In genomic region chr9:99133145-99133544, GRCh38 we compare ENCODE assay signal across 21 cellular contexts. TPM values are rescaled to one million over a fixed set of nuclear protein-coding genes. Genes with fewer than 3 reads are reported as not detected.
DNase-seq lines count a peak whose midpoint lies in the region; ATAC-seq and TF ChIP-seq lines count a peak whose summit lies in the region.
"Had no signal": no experiment of that assay in that cellular context is flagged by ENCODE, and none has a peak within 500 bp of the region (broad histone marks: within the 10 kb centered on the region; RNA-seq: fewer than 3 reads in every experiment).

No MANE protein-coding gene starts in this region.

- peaks cover 11% of the 10 kb centered on the region for H3K36me3 Mint-ChIP-seq in activated naive CD8-positive, alpha-beta T cell
- H3K36me3 Mint-ChIP-seq in activated naive CD8-positive, alpha-beta T cell treated with anti-CD3 and anti-CD28 coated beads for 36 hours = peaks cover 41% of the 10 kb centered on the region
- peaks cover 10 to 51% (median 11%) of the 10 kb centered on the region in 3 donors for H3K36me3 Mint-ChIP-seq in CD8-positive, alpha-beta memory T cell
- H3K36me3 Mint-ChIP-seq in activated B cell treated with CpG ODN at 0.5 μM for 24 hours (ENCODE audit: low read depth) (peaks cover 49% of the 10 kb centered on the region), Caco-2 (ENCODE audit: insufficient read depth, unreplicated experiment) (peaks cover 14% of the 10 kb centered on the region)

- H3K4me1 ChIP-seq in CD8-positive, alpha-beta memory T cell (ENCODE audit: insufficient read depth, low read length) = peaks cover 72% of the 10 kb centered on the region
- no peaks in the 10 kb centered on the region for H3K4me1 ChIP-seq in Caco-2
- H3K4me1 ChIP-seq: A549, SJSA1 had no signal

- H3K9me3 ChIP-seq in CD8-positive, alpha-beta memory T cell (ENCODE audit: low read length) = no peaks in the 10 kb centered on the region
- H3K9me3 ChIP-seq in Caco-2 = no peaks in the 10 kb centered on the region
- H3K9me3 ChIP-seq: A549, SJSA1 had no signal

- no peaks in the 10 kb centered on the region for H3K27me3 Mint-ChIP-seq in activated naive CD8-positive, alpha-beta T cell
- H3K27me3 Mint-ChIP-seq in activated naive CD8-positive, alpha-beta T cell treated with anti-CD3 and anti-CD28 coated beads for 36 hours = no peaks in the 10 kb centered on the region
- H3K27me3 Mint-ChIP-seq in CD8-positive, alpha-beta memory T cell = no peaks in the 10 kb centered on the region
- H3K27me3 Mint-ChIP-seq in activated B cell treated with CpG ODN at 0.5 μM for 24 hours (no peaks in the 10 kb centered on the region), Caco-2 (ENCODE audit: insufficient read depth, unreplicated experiment) (no peaks in the 10 kb centered on the region)
- H3K27me3 Mint-ChIP-seq: B cell had no signal

- CTCF ChIA-PET in CD8-positive, alpha-beta memory T cell (lab: Charles Lee) = interaction anchor here (1.4 to 12.5 kb wide), 2 partner anchors 11 to 134 kb away, joined by 5 to 199 read pairs; no protein-coding TSS in a partner anchor
- CTCF ChIA-PET in activated B cell treated with CpG ODN at 0.5 μM for 24 hours (lab: Charles Lee) (interaction anchor here (0.7 to 11.8 kb wide), 2 partner anchors 16 to 135 kb away, joined by 4 to 264 read pairs; no protein-coding TSS in a partner anchor), Caco-2 (lab: Charles Lee) (no interaction called here)

- H3K4me3 Mint-ChIP-seq in activated naive CD8-positive, alpha-beta T cell = no peak overlapping the region
- H3K4me3 Mint-ChIP-seq in activated naive CD8-positive, alpha-beta T cell treated with anti-CD3 and anti-CD28 coated beads for 36 hours = no peak overlapping the region
- no peak overlapping the region for H3K4me3 Mint-ChIP-seq in CD8-positive, alpha-beta memory T cell
- H3K4me3 Mint-ChIP-seq in activated B cell treated with CpG ODN at 0.5 μM for 24 hours (no peak overlapping the region), Caco-2 (ENCODE audit: unreplicated experiment) (no peak overlapping the region)
- H3K4me3 Mint-ChIP-seq: B cell, H9, HFFc6 had no signal

- peaks cover 87% of the 10 kb centered on the region for H3K4me1 Mint-ChIP-seq in activated naive CD8-positive, alpha-beta T cell (ENCODE audit: low read depth)
- peaks cover 71% of the 10 kb centered on the region for H3K4me1 Mint-ChIP-seq in activated naive CD8-positive, alpha-beta T cell treated with anti-CD3 and anti-CD28 coated beads for 36 hours
- peaks cover 73 to 91% (median 89%) of the 10 kb centered on the region in 3 donors for H3K4me1 Mint-ChIP-seq in CD8-positive, alpha-beta memory T cell
- H3K4me1 Mint-ChIP-seq in activated B cell treated with CpG ODN at 0.5 μM for 24 hours = peaks cover 78% of the 10 kb centered on the region
- no peaks in the 10 kb centered on the region for H3K4me1 Mint-ChIP-seq in Caco-2 (ENCODE audit: low read depth, unreplicated experiment)

- POLR2A ChIA-PET in CD8-positive, alpha-beta memory T cell (lab: Charles Lee) = interaction anchor here (1.5 kb wide), 1 partner anchor 26 kb away, joined by 3 read pairs; no protein-coding TSS in a partner anchor
- POLR2A ChIA-PET in activated B cell treated with CpG ODN at 0.5 μM for 24 hours (lab: Charles Lee) = interaction anchor here (1.0 to 3.5 kb wide), 3 partner anchors 12 to 28 kb away, joined by 4 to 22 read pairs (median 8); partner anchors contain the start of gene TGFBR1
- POLR2A ChIA-PET in Caco-2 (lab: Charles Lee) = no interaction called here

- TF ChIP-seq CTCF in activated B cell treated with CpG ODN at 0.5 μM for 24 hours (IDR thresholded peaks at IDR 0.05) (no peak), Caco-2 (IDR thresholded peaks at IDR 0.05; ENCODE audit: insufficient read depth in 1 of 2, low read depth in 1 of 2, low read length in 1 of 2, severe bottlenecking in 1 of 2, unreplicated experiment in 1 of 2) (no peak)

- H3K36me3 ChIP-seq in CD8-positive, alpha-beta memory T cell (ENCODE audit: insufficient read depth, low read length) = no peaks in the 10 kb centered on the region
- no peaks in the 10 kb centered on the region for H3K36me3 ChIP-seq in Caco-2 (ENCODE audit: control insufficient read depth, insufficient read depth, low read length)

- ATAC-seq in activated B cell treated with CpG ODN at 0.5 μM for 24 hours (ENCODE audit: low read depth) = no peak
- ATAC-seq: A549, Right ventricle myocardium inferior had no signal

- H3K27me3 ChIP-seq in CD8-positive, alpha-beta memory T cell (ENCODE audit: insufficient read depth, low read length, poor library complexity, severe bottlenecking) = no peaks in the 10 kb centered on the region
- H3K27me3 ChIP-seq in Caco-2 (replicated peaks; ENCODE audit: control insufficient read depth, insufficient read depth, low read length) = no peaks in the 10 kb centered on the region
- H3K27me3 ChIP-seq: SJSA1 had no signal

- intact Hi-C loops in activated B cell treated with CpG ODN at 0.5 μM for 24 hours (cut with micrococcal nuclease) (no loop called here), Caco-2 (cut with micrococcal nuclease; ENCODE audit: unreplicated experiment) (no loop called here)

- H3K9me3 Mint-ChIP-seq in activated naive CD8-positive, alpha-beta T cell (ENCODE audit: low read depth) = no peaks in the 10 kb centered on the region
- H3K9me3 Mint-ChIP-seq in activated naive CD8-positive, alpha-beta T cell treated with anti-CD3 and anti-CD28 coated beads for 36 hours = no peaks in the 10 kb centered on the region
- H3K9me3 Mint-ChIP-seq in CD8-positive, alpha-beta memory T cell = no peaks in the 10 kb centered on the region
- H3K9me3 Mint-ChIP-seq in activated B cell treated with CpG ODN at 0.5 μM for 24 hours (no peaks in the 10 kb centered on the region), Caco-2 (ENCODE audit: unreplicated experiment) (no peaks in the 10 kb centered on the region)
- H3K9me3 Mint-ChIP-seq: H9, HFFc6 had no signal

- no peak overlapping the region for H3K27ac ChIP-seq in CD8-positive, alpha-beta memory T cell (ENCODE audit: low read depth, low read length)
- H3K27ac ChIP-seq: A549, SJSA1 had no signal

- no peak overlapping the region for H3K4me3 ChIP-seq in CD8-positive, alpha-beta memory T cell (ENCODE audit: low read length)
- no peak overlapping the region for H3K4me3 ChIP-seq in Caco-2 (ENCODE audit: low read depth, low read length)
- H3K4me3 ChIP-seq: A549, SJSA1 had no signal

- no TSS peak for BruUV-seq in Caco-2 (replicated peaks; lab: Mats Ljungman, UMichigan)

- H3K27ac Mint-ChIP-seq in activated naive CD8-positive, alpha-beta T cell = peak overlapping the region; percentile 47
- no peak overlapping the region for H3K27ac Mint-ChIP-seq in activated naive CD8-positive, alpha-beta T cell treated with anti-CD3 and anti-CD28 coated beads for 36 hours
- peak overlapping the region in 6 of 8 donors; percentile 15 to 61 (median 44) for H3K27ac Mint-ChIP-seq in CD8-positive, alpha-beta memory T cell
- peak overlapping the region; percentile 6 for H3K27ac Mint-ChIP-seq in activated B cell treated with CpG ODN at 0.5 μM for 24 hours
- no peak overlapping the region for H3K27ac Mint-ChIP-seq in Caco-2 (ENCODE audit: unreplicated experiment)
- H3K27ac Mint-ChIP-seq: B cell, H9, HFFc6 had no signal

- DNase-seq in activated naive CD8-positive, alpha-beta T cell treated with anti-CD3 and anti-CD28 coated beads for 36 hours = no peak
- DNase-seq in CD8-positive, alpha-beta memory T cell = no peak
- DNase-seq in activated B cell treated with CpG ODN at 0.5 μM for 24 hours (no peak), Caco-2 (no peak), T1000 (lab: John Stamatoyannopoulos, UW) (no peak)
- DNase-seq in stimulated activated naive CD4-positive, alpha-beta T cell treated with Interleukin-2 at 50 U/mL for 16 hours (lab: John Stamatoyannopoulos, UW) = no peak
- DNase-seq: GDM1, H9, HFFc6, Karpas-422, NCI-H1105 treated with DMSO at 0.1 percent for 48 hours, NCI-H2081, NCI-H2171 treated with DMSO at 0.1 percent for 48 hours, NCI-H524 treated with DMSO at 0.1 percent for 48 hours, NCI-H82, OCI-M1 had no signal

RNA-seq across cellular contexts. Expression of gene TGFBR1, which starts 28.2 kb away (rescaled TPM):
- 10 to 100 TPM; 30.4 to 32.1 TPM for total RNA-seq in activated naive CD8-positive, alpha-beta T cell treated with anti-CD3 and anti-CD28 coated beads for 36 hours
- 10 to 100 TPM; 36.6 to 41.9 TPM for total RNA-seq in CD8-positive, alpha-beta memory T cell
- polyA plus RNA-seq in CD8-positive, alpha-beta memory T cell = 34.4 TPM
- total RNA-seq in activated B cell treated with CpG ODN at 0.5 μM for 24 hours (53.5 and 65.3 TPM in 2 replicates), Caco-2 (2022) (29.3 and 31.8 TPM in 2 replicates)

Comparison
In these comparisons a context has a peak if more than half of its experiments do, and no peak if none do; other contexts are left out.
1. H3K27ac Mint-ChIP-seq: peak in activated naive CD8-positive, alpha-beta T cell (single experiment), CD8-positive, alpha-beta memory T cell (6 of 8) and activated B cell treated with CpG ODN at 0.5 μM for 24 hours (single experiment); none in activated naive CD8-positive, alpha-beta T cell treated with anti-CD3 and anti-CD28 coated beads for 36 hours (single experiment) and Caco-2 (single experiment).